In genomic region chr1:3881191-3881475, GRCh38 we compare ENCODE assay signal across 26 cellular contexts. TPM values are rescaled to one million over a fixed set of nuclear protein-coding genes. Genes with fewer than 3 reads are reported as not detected.
DNase-seq lines count a peak whose midpoint lies in the region; ATAC-seq lines count a peak whose summit lies in the region.
"Had no signal": no experiment of that assay in that cellular context is flagged by ENCODE, and none has a peak within 500 bp of the region (broad histone marks: within the 10 kb centered on the region; RNA-seq: fewer than 3 reads in every experiment).

No MANE protein-coding gene starts in this region.

- H3K9me3 Mint-ChIP-seq in activated naive CD8-positive, alpha-beta T cell treated with anti-CD3 and anti-CD28 coated beads, Interleukin-2, amount 10 ng/mL, durations not matched to agents 7 days and 5 days, result no peaks in the 10 kb centered on the region
- no peaks in the 10 kb centered on the region for H3K9me3 Mint-ChIP-seq in stimulated activated effector memory CD8-positive, alpha-beta T cell treated with anti-CD3 and anti-CD28 coated beads, Interleukin-12 subunit alpha, Interleukin-12 subunit beta, amount 100 ng/mL, for 72 hours

- DNase-seq in activated effector memory CD4-positive, alpha-beta T cell treated with anti-CD3 and anti-CD28 coated beads, Interleukin-2, amount 50 U/mL, for 16 hours, result peak; percentile 36
- DNase-seq in activated effector memory CD4-positive, alpha-beta T cell treated with Interleukin-2 at 50 U/mL for 16 hours, result no peak
- DNase-seq in MV-4-11 (lab: John Stamatoyannopoulos, UW), result peak; percentile 43
- no peak for DNase-seq in activated naive CD8-positive, alpha-beta T cell treated with anti-CD3 and anti-CD28 coated beads, Interleukin-2, amount 10 ng/mL, durations not matched to agents 7 days and 5 days
- no peak for DNase-seq in stimulated activated effector memory CD8-positive, alpha-beta T cell treated with anti-CD3 and anti-CD28 coated beads, Interleukin-12 subunit alpha, Interleukin-12 subunit beta, amount 100 ng/mL, for 72 hours (ENCODE audit: low spot score in 2 of 2)
- no peak for DNase-seq in T-helper 2 cell
- DNase-seq: activated CD4-positive, alpha-beta T cell treated with anti-CD3 and anti-CD28 coated beads, Interleukin-2, amount 50 U/mL, for 1 hour; activated CD8-positive, alpha-beta memory T cell treated with anti-CD3 and anti-CD28 coated beads, Interleukin-2, amount 50 U/mL, for 48 hours; AML-193; amniotic stem cell; DMS53; endodermal cell; esophagus squamous epithelium; gastrocnemius medialis; GM23248; islet precursor cell; NCI-H1048; NCI-H187; NCI-H2171 treated with DMSO at 0.1 percent for 48 hours; NCI-H524; SJCRH30; transverse colon; WERI-Rb-1 had no signal

- POLR2A ChIA-PET in activated naive CD8-positive, alpha-beta T cell treated with anti-CD3 and anti-CD28 coated beads, Interleukin-2, amount 10 ng/mL, durations not matched to agents 7 days and 5 days (lab: Charles Lee), result no interaction called here

- H3K4me3 Mint-ChIP-seq in activated naive CD8-positive, alpha-beta T cell treated with anti-CD3 and anti-CD28 coated beads, Interleukin-2, amount 10 ng/mL, durations not matched to agents 7 days and 5 days, result no peak overlapping the region
- H3K4me3 Mint-ChIP-seq in stimulated activated effector memory CD8-positive, alpha-beta T cell treated with anti-CD3 and anti-CD28 coated beads, Interleukin-12 subunit alpha, Interleukin-12 subunit beta, amount 100 ng/mL, for 72 hours, result no peak overlapping the region
- H3K4me3 Mint-ChIP-seq: endodermal cell, neural crest cell had no signal

- peak; percentile 70 for ATAC-seq in activated naive CD8-positive, alpha-beta T cell treated with anti-CD3 and anti-CD28 coated beads, Interleukin-2, amount 10 ng/mL, durations not matched to agents 7 days and 5 days (ENCODE audit: low read depth)
- no peak for ATAC-seq in stimulated activated effector memory CD8-positive, alpha-beta T cell treated with anti-CD3 and anti-CD28 coated beads, Interleukin-12 subunit alpha, Interleukin-12 subunit beta, amount 100 ng/mL, for 72 hours
- no peak for ATAC-seq in HG02798 (IDR thresholded peaks at IDR 0.05; ENCODE audit: poor library complexity, unreplicated experiment)
- no peak for ATAC-seq in HG03432 (IDR thresholded peaks at IDR 0.05; ENCODE audit: unreplicated experiment)
- ATAC-seq: gastrocnemius medialis had no signal

- H3K36me3 Mint-ChIP-seq in activated naive CD8-positive, alpha-beta T cell treated with anti-CD3 and anti-CD28 coated beads, Interleukin-2, amount 10 ng/mL, durations not matched to agents 7 days and 5 days, result peaks cover 33% of the 10 kb centered on the region
- peaks cover 34% of the 10 kb centered on the region for H3K36me3 Mint-ChIP-seq in stimulated activated effector memory CD8-positive, alpha-beta T cell treated with anti-CD3 and anti-CD28 coated beads, Interleukin-12 subunit alpha, Interleukin-12 subunit beta, amount 100 ng/mL, for 72 hours

- H3K4me1 Mint-ChIP-seq in activated naive CD8-positive, alpha-beta T cell treated with anti-CD3 and anti-CD28 coated beads, Interleukin-2, amount 10 ng/mL, durations not matched to agents 7 days and 5 days, result peaks cover 6% of the 10 kb centered on the region
- H3K4me1 Mint-ChIP-seq in stimulated activated effector memory CD8-positive, alpha-beta T cell treated with anti-CD3 and anti-CD28 coated beads, Interleukin-12 subunit alpha, Interleukin-12 subunit beta, amount 100 ng/mL, for 72 hours, result peaks cover 14% of the 10 kb centered on the region
- H3K4me1 Mint-ChIP-seq: endodermal cell, neural crest cell had no signal

- no peaks in the 10 kb centered on the region for H3K27me3 Mint-ChIP-seq in activated naive CD8-positive, alpha-beta T cell treated with anti-CD3 and anti-CD28 coated beads, Interleukin-2, amount 10 ng/mL, durations not matched to agents 7 days and 5 days

- peak overlapping the region; percentile 78 for H3K27ac Mint-ChIP-seq in activated naive CD8-positive, alpha-beta T cell treated with anti-CD3 and anti-CD28 coated beads, Interleukin-2, amount 10 ng/mL, durations not matched to agents 7 days and 5 days
- peak overlapping the region; percentile 56 for H3K27ac Mint-ChIP-seq in stimulated activated effector memory CD8-positive, alpha-beta T cell treated with anti-CD3 and anti-CD28 coated beads, Interleukin-12 subunit alpha, Interleukin-12 subunit beta, amount 100 ng/mL, for 72 hours
- H3K27ac Mint-ChIP-seq: endodermal cell had no signal

RNA-seq across cellular contexts. Expression of gene C1orf174, which starts 18.9 kb away (rescaled TPM):
- 10 to 100 TPM; 31.1 to 34.4 TPM for total RNA-seq in activated naive CD8-positive, alpha-beta T cell treated with anti-CD3 and anti-CD28 coated beads, Interleukin-2, amount 10 ng/mL, durations not matched to agents 7 days and 5 days

RNA-seq across cellular contexts. Expression of gene DFFB, which starts 23.9 kb away (rescaled TPM):
- 10 to 100 TPM; 14.3 to 15.8 TPM for total RNA-seq in activated naive CD8-positive, alpha-beta T cell treated with anti-CD3 and anti-CD28 coated beads, Interleukin-2, amount 10 ng/mL, durations not matched to agents 7 days and 5 days

RNA-seq across cellular contexts. Expression of gene CEP104, which starts 24.1 kb away (rescaled TPM):
- 10 to 100 TPM; 44.6 to 46.9 TPM for total RNA-seq in activated naive CD8-positive, alpha-beta T cell treated with anti-CD3 and anti-CD28 coated beads, Interleukin-2, amount 10 ng/mL, durations not matched to agents 7 days and 5 days

Comparison
In these comparisons a context has a peak if more than half of its experiments do, and no peak if none do; other contexts are left out.
1. DNase-seq: peak in activated effector memory CD4-positive, alpha-beta T cell treated with anti-CD3 and anti-CD28 coated beads, Interleukin-2, amount 50 U/mL, for 16 hours (single experiment) and MV-4-11 (single experiment); none in activated effector memory CD4-positive, alpha-beta T cell treated with Interleukin-2 at 50 U/mL for 16 hours (single experiment), activated naive CD8-positive, alpha-beta T cell treated with anti-CD3 and anti-CD28 coated beads, Interleukin-2, amount 10 ng/mL, durations not matched to agents 7 days and 5 days (single experiment), stimulated activated effector memory CD8-positive, alpha-beta T cell treated with anti-CD3 and anti-CD28 coated beads, Interleukin-12 subunit alpha, Interleukin-12 subunit beta, amount 100 ng/mL, for 72 hours (0 of 2) and T-helper 2 cell (0 of 5).